In the genomic region with DNA sequence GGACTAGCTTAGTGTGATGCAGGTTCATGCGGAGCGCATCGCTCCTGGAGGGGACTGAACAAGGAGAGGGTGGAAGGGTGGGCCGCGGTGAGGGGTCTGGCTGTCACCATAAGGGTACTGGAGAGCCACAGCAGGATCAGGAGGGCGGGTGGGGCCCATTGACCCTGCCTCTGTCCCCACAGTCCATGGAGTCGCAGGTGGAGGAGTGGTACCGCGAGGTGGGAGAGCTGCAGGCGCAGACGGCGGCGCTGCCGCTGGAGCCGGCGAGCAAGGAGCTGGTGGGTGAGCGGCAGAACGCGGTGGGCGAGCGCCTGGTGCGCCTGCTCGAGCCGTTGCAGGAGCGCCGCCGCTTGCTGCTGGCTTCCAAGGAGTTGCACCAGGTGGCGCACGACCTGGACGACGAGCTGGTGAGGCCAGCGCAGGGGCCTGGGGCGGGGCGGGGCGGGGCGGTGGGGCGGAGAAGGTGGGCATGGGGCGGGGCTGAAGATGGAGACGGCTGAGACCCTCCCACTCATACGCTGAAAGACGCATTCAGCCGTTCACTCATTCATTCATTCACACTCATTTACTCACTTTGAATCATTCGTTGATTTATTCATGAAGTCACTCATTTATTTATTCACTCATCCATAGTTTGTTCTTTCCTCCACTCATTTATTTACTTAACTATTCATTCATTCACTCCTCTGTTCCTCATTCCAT, we compare ENCODE assay signal across 1 cellular context.
TF ChIP-seq lines count a peak whose summit lies in the region.

No MANE protein-coding gene starts in this region.

TF ChIP-seq in HEK293, 187 proteins besides CTCF, POLR2A, EP300 and RAD21 (continued from another document):
- TF ChIP-seq, protein P1, sequence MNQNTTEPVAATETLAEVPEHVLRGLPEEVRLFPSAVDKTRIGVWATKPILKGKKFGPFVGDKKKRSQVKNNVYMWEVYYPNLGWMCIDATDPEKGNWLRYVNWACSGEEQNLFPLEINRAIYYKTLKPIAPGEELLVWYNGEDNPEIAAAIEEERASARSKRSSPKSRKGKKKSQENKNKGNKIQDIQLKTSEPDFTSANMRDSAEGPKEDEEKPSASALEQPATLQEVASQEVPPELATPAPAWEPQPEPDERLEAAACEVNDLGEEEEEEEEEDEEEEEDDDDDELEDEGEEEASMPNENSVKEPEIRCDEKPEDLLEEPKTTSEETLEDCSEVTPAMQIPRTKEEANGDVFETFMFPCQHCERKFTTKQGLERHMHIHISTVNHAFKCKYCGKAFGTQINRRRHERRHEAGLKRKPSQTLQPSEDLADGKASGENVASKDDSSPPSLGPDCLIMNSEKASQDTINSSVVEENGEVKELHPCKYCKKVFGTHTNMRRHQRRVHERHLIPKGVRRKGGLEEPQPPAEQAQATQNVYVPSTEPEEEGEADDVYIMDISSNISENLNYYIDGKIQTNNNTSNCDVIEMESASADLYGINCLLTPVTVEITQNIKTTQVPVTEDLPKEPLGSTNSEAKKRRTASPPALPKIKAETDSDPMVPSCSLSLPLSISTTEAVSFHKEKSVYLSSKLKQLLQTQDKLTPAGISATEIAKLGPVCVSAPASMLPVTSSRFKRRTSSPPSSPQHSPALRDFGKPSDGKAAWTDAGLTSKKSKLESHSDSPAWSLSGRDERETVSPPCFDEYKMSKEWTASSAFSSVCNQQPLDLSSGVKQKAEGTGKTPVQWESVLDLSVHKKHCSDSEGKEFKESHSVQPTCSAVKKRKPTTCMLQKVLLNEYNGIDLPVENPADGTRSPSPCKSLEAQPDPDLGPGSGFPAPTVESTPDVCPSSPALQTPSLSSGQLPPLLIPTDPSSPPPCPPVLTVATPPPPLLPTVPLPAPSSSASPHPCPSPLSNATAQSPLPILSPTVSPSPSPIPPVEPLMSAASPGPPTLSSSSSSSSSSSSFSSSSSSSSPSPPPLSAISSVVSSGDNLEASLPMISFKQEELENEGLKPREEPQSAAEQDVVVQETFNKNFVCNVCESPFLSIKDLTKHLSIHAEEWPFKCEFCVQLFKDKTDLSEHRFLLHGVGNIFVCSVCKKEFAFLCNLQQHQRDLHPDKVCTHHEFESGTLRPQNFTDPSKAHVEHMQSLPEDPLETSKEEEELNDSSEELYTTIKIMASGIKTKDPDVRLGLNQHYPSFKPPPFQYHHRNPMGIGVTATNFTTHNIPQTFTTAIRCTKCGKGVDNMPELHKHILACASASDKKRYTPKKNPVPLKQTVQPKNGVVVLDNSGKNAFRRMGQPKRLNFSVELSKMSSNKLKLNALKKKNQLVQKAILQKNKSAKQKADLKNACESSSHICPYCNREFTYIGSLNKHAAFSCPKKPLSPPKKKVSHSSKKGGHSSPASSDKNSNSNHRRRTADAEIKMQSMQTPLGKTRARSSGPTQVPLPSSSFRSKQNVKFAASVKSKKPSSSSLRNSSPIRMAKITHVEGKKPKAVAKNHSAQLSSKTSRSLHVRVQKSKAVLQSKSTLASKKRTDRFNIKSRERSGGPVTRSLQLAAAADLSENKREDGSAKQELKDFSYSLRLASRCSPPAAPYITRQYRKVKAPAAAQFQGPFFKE (tag by site-specific recombination; IDR thresholded peaks at IDR 0.05; ENCODE audit: borderline replicate concordance) = no peak
- TF ChIP-seq ZBTB8A (tag by site-specific recombination; IDR thresholded peaks at IDR 0.05) (peak; percentile 65), ZNF324 (tag by site-specific recombination; IDR thresholded peaks at IDR 0.05) (peak; percentile 40; the same call in 1 of the 2 replicates), ZNF510 (tag by site-specific recombination; IDR thresholded peaks at IDR 0.05; ENCODE audit: insufficient replicate concordance) (no peak), ZNF426 (tag by site-specific recombination; IDR thresholded peaks at IDR 0.05) (no peak), ZNF394 (tag by site-specific recombination; IDR thresholded peaks at IDR 0.05; ENCODE audit: borderline replicate concordance) (no peak), ZNF335 (tag by site-specific recombination; conservative IDR thresholded peaks at IDR 0.05) (peak; percentile 46), OVOL3 (tag by site-specific recombination; IDR thresholded peaks at IDR 0.05) (no peak), ZNF157 (tag by site-specific recombination; IDR thresholded peaks at IDR 0.05) (0 out of 2 replicates have a peak, but pooled peaks have one; percentile 35), ZNF623 (tag by site-specific recombination; IDR thresholded peaks at IDR 0.05) (no peak), SETDB1 (IDR thresholded peaks at IDR 0.05; ENCODE audit: insufficient read length, low read length) (no peak), ZNF654 (tag by site-specific recombination; IDR thresholded peaks at IDR 0.05; ENCODE audit: low read depth) (0 out of 2 replicates have a peak, but pooled peaks have one; percentile 1), ZFHX2 (tag by site-specific recombination; conservative IDR thresholded peaks at IDR 0.05) (peak; percentile 90), ZNF600 (tag by site-specific recombination; IDR thresholded peaks at IDR 0.05) (peak; percentile 97), KLF16 (tag by site-specific recombination; IDR thresholded peaks at IDR 0.05) (peak; percentile 62; the same call in 1 of the 2 replicates), EGR2 (tag by site-specific recombination; IDR thresholded peaks at IDR 0.05; ENCODE audit: low read depth) (peak; percentile 85), ZNF350 (tag by site-specific recombination; IDR thresholded peaks at IDR 0.05) (no peak), ZNF274 (IDR thresholded peaks at IDR 0.05; ENCODE audit: low read length) (no peak), ZNF274 (tag by site-specific recombination; IDR thresholded peaks at IDR 0.05; ENCODE audit: borderline replicate concordance) (0 out of 2 replicates have a peak, but pooled peaks have one; percentile 15), ZNF660 (tag by site-specific recombination; IDR thresholded peaks at IDR 0.05) (no peak; the same call in 1 of the 2 replicates), SP7 (tag by site-specific recombination; IDR thresholded peaks at IDR 0.05) (0 out of 2 replicates have a peak, but pooled peaks have one; percentile 52), GLIS2 (tag by site-specific recombination; IDR thresholded peaks at IDR 0.05) (peak; percentile 62), ZNF16 (tag by site-specific recombination; IDR thresholded peaks at IDR 0.05; ENCODE audit: low read depth) (peak; percentile 99), ZNF501 (tag by site-specific recombination; IDR thresholded peaks at IDR 0.05) (peak; percentile 72), ZBTB7A (tag by site-specific recombination; IDR thresholded peaks at IDR 0.05; ENCODE audit: low read depth) (0 out of 2 replicates have a peak, but pooled peaks have one; percentile 53)
- TF ChIP-seq, protein P2, sequence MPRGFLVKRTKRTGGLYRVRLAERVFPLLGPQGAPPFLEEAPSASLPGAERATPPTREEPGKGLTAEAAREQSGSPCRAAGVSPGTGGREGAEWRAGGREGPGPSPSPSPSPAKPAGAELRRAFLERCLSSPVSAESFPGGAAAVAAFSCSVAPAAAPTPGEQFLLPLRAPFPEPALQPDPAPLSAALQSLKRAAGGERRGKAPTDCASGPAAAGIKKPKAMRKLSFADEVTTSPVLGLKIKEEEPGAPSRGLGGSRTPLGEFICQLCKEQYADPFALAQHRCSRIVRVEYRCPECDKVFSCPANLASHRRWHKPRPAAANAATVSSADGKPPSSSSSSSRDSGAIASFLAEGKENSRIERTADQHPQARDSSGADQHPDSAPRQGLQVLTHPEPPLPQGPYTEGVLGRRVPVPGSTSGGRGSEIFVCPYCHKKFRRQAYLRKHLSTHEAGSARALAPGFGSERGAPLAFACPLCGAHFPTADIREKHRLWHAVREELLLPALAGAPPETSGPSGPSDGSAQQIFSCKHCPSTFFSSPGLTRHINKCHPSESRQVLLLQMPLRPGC (tag by site-specific recombination; IDR thresholded peaks at IDR 0.05) = no peak
